26 cellular contexts compared by ENCODE assay signal in the genomic region with DNA sequence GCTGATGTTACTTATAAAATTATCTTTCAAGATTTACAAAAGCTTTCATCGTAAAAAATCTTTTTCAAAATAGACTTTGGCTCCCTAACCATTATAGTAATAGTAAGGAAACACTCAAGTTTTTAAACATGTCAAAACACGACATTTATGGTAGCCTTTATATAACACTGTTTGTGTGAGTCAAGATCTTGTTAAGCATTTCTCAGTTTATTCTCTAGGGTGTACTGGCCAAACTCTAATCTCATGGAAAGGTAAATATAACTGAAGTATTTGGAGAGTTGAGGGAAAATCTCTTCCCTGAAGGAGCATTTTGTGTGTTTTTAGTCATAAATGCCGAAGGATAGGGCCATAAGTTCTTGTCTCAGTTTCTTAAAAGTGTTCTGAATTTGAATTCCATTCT.
"Had no signal": no experiment of that assay in that cellular context is flagged by ENCODE, and none has a peak within 500 bp of the region (broad histone marks: within the 10 kb centered on the region; RNA-seq: fewer than 3 reads in every experiment).

No MANE protein-coding gene starts in this region.

- H3K4me1 ChIP-seq: Peyer's patch, SJSA1 had no signal

- DNase-seq: activated B cell treated with CpG ODN at 0.5 μM for 24 hours; activated CD4-positive, alpha-beta T cell treated with anti-CD3 and anti-CD28 coated beads for 1 hour; activated CD4-positive, alpha-beta T cell treated with anti-CD3 and anti-CD28 coated beads, Interleukin-2, amount 10 ng/mL, durations not matched to agents 24 days and 14 days; activated CD4-positive, alpha-beta T cell treated with anti-CD3 and anti-CD28 coated beads, Interleukin-2, amount 50 U/mL, for 48 hours; activated CD8-positive, alpha-beta memory T cell treated with anti-CD3 and anti-CD28 coated beads, Interleukin-2, amount 10 ng/mL, durations not matched to agents 7 days and 5 days; activated effector memory CD4-positive, alpha-beta T cell treated with anti-CD3 and anti-CD28 coated beads, Interleukin-2, amount 50 U/mL, for 16 hours; activated naive CD4-positive, alpha-beta T cell treated with anti-CD3 and anti-CD28 coated beads for 36 hours; activated T-cell treated with anti-CD3 and anti-CD28 coated beads, Interleukin-2, amount 50 U/mL, for 24 hours; amygdala; MG63; MV-4-11; NCI-H1092 treated with DMSO at 0.1 percent for 48 hours; NCI-H1436; NCI-H187; NCI-H2081; NCI-H2171; NCI-H226; NCI-H510A treated with DMSO at 0.1 percent for 48 hours; NCI-H69; Peyer's patch; Right ventricle myocardium superior had no signal

- ATAC-seq: activated CD8-positive, alpha-beta memory T cell treated with anti-CD3 and anti-CD28 coated beads, Interleukin-2, amount 10 ng/mL, durations not matched to agents 7 days and 5 days; SK-N-SH treated with all-trans-retinoic acid at 6 μM for 48 hours had no signal

- H3K27ac ChIP-seq: cardiac muscle cell, Peyer's patch, RWPE1, SJSA1 had no signal

- FAIRE-seq: astrocyte had no signal

- H3K4me3 ChIP-seq: cardiac muscle cell, MG63, Peyer's patch, SJSA1 had no signal

- H3K9me3 ChIP-seq: MG63, Peyer's patch, SJSA1 had no signal

- H3K36me3 ChIP-seq: cardiac muscle cell, MG63, Peyer's patch, SJSA1 had no signal

- H3K27me3 ChIP-seq: cardiac muscle cell, MG63, Peyer's patch, SJSA1 had no signal
